Comparison of ENCODE assay signal across 12 cellular contexts in genomic region chr20:63946986-63947637, GRCh38. TPM values are rescaled to one million over a fixed set of nuclear protein-coding genes. Genes with fewer than 3 reads are reported as not detected.
DNase-seq lines count a peak whose midpoint lies in the region; ATAC-seq and TF ChIP-seq lines count a peak whose summit lies in the region.
"Had no signal": no experiment of that assay in that cellular context is flagged by ENCODE, and none has a peak within 500 bp of the region (broad histone marks: within the 10 kb centered on the region; RNA-seq: fewer than 3 reads in every experiment).

No MANE protein-coding gene starts in this region.

- H3K4me1 Mint-ChIP-seq in CD4-positive, CD25-positive, alpha-beta regulatory T cell = peaks cover 0 to 50% (median 19%) of the 10 kb centered on the region in 4 donors
- H3K4me1 Mint-ChIP-seq in endothelial cell (ENCODE audit: unreplicated experiment) = peaks cover 18% of the 10 kb centered on the region
- peaks cover 20% of the 10 kb centered on the region for H3K4me1 Mint-ChIP-seq in neural progenitor cell

- no peak overlapping the region for H3K27ac ChIP-seq in CD4-positive, CD25-positive, alpha-beta regulatory T cell (ENCODE audit: insufficient read depth, low read length, poor library complexity, severe bottlenecking)
- H3K27ac ChIP-seq in neural progenitor cell (no peak overlapping the region), SK-N-SH (ENCODE audit: low read depth in 2 of 2, low read length in 1 of 2) (no peak overlapping the region)
- H3K27ac ChIP-seq: colonic mucosa, SK-N-MC had no signal

- H3K36me3 Mint-ChIP-seq in CD4-positive, CD25-positive, alpha-beta regulatory T cell = peaks cover 3% of the 10 kb centered on the region
- H3K36me3 Mint-ChIP-seq in endothelial cell (ENCODE audit: low read depth, unreplicated experiment) = peaks cover 15% of the 10 kb centered on the region
- H3K36me3 Mint-ChIP-seq in neural progenitor cell = no peaks in the 10 kb centered on the region

- H3K4me3 Mint-ChIP-seq in CD4-positive, CD25-positive, alpha-beta regulatory T cell = peak overlapping the region; percentile 55 to 94 (median 84)
- H3K4me3 Mint-ChIP-seq in endothelial cell (ENCODE audit: unreplicated experiment) (peak overlapping the region; percentile 18), neural progenitor cell (no peak overlapping the region)

- no peak for TF ChIP-seq RAD21 in SK-N-SH (IDR thresholded peaks at IDR 0.05; ENCODE audit: low read length)

- CTCF ChIA-PET in SK-N-SH (lab: Yijun Ruan, JAX) = interaction anchor here (1.1 to 2.0 kb wide), 2 partner anchors 27 to 172 kb away, joined by 6 to 11 read pairs; no protein-coding TSS in a partner anchor

- peaks cover 43% of the 10 kb centered on the region for H3K79me2 ChIP-seq in neural progenitor cell (ENCODE audit: low read depth)
- H3K79me2 ChIP-seq in SK-N-SH (ENCODE audit: insufficient read depth) = peaks cover 53% of the 10 kb centered on the region

- no peak for ATAC-seq in CD4-positive, CD25-positive, alpha-beta regulatory T cell (ENCODE audit: low read depth in 2 of 2)
- ATAC-seq in HG03442 (IDR thresholded peaks at IDR 0.05; ENCODE audit: unreplicated experiment) (no peak), HG02981 (IDR thresholded peaks at IDR 0.05; ENCODE audit: unreplicated experiment) (no peak)

- H3K9me3 Mint-ChIP-seq in CD4-positive, CD25-positive, alpha-beta regulatory T cell = peaks cover 0 to 2% (median 0%) of the 10 kb centered on the region in 7 donors
- no peaks in the 10 kb centered on the region for H3K9me3 Mint-ChIP-seq in endothelial cell (ENCODE audit: unreplicated experiment)
- no peaks in the 10 kb centered on the region for H3K9me3 Mint-ChIP-seq in neural progenitor cell

- peaks cover 25% of the 10 kb centered on the region for H3K36me3 ChIP-seq in CD4-positive, CD25-positive, alpha-beta regulatory T cell (ENCODE audit: control insufficient read depth, insufficient read depth, low read length)
- no peaks in the 10 kb centered on the region for H3K36me3 ChIP-seq in neural progenitor cell
- H3K36me3 ChIP-seq in SK-N-SH (replicated peaks in 1 of 2; ENCODE audit: control insufficient read depth in 1 of 2, insufficient read depth in 2 of 2, low read length in 1 of 2) = peaks cover 0 to 29% of the 10 kb centered on the region in 2 experiments

- TF ChIP-seq CTCF in LNCaP clone FGC (IDR thresholded peaks at IDR 0.05; ENCODE audit: control insufficient read depth, extremely low read depth, insufficient read depth) = 0 out of 2 replicates have a peak, but pooled peaks have one; percentile 1
- TF ChIP-seq CTCF in endothelial cell (IDR thresholded peaks at IDR 0.05; ENCODE audit: unreplicated experiment) = no peak
- no peak for TF ChIP-seq CTCF in neural progenitor cell (IDR thresholded peaks at IDR 0.05)
- TF ChIP-seq CTCF in SK-N-SH (IDR thresholded peaks at IDR 0.05) = no peak

- DNase-seq in CD4-positive, CD25-positive, alpha-beta regulatory T cell = no peak
- DNase-seq in LNCaP clone FGC (ENCODE audit: low read depth) (peak; percentile 76), endothelial cell (ENCODE audit: low spot score) (no peak), neural progenitor cell (ENCODE audit: low spot score) (no peak), SK-N-SH (no peak), NCI-H526 (lab: John Stamatoyannopoulos, UW) (no peak)
- DNase-seq: activated CD8-positive, alpha-beta memory T cell treated with anti-CD3 and anti-CD28 coated beads, Interleukin-2, amount 50 U/mL, for 48 hours; colonic mucosa; stimulated activated CD4-positive, alpha-beta T cell treated with anti-CD3 and anti-CD28 coated beads, Interleukin-2, amount 100 ng/mL, for 48 hours had no signal

- H3K27me3 Mint-ChIP-seq in CD4-positive, CD25-positive, alpha-beta regulatory T cell = no peaks in the 10 kb centered on the region
- H3K27me3 Mint-ChIP-seq in endothelial cell (ENCODE audit: unreplicated experiment) (peaks cover 21% of the 10 kb centered on the region), neural progenitor cell (ENCODE audit: insufficient read depth, low read depth) (peaks cover 15% of the 10 kb centered on the region)

- POLR2A ChIA-PET in SK-N-SH (lab: Yijun Ruan, JAX) = no interaction called here

- peaks cover 42% of the 10 kb centered on the region for H3K4me1 ChIP-seq in CD4-positive, CD25-positive, alpha-beta regulatory T cell (ENCODE audit: control insufficient read depth, insufficient read depth, low read length, poor library complexity, severe bottlenecking)
- H3K4me1 ChIP-seq in neural progenitor cell (peaks cover 13% of the 10 kb centered on the region), SK-N-SH (ENCODE audit: control insufficient read depth in 1 of 2, insufficient read depth in 2 of 2, low read depth in 1 of 2, low read length in 1 of 2) (peaks cover 14 to 46% of the 10 kb centered on the region in 2 experiments; a peak in 3 of 4 replicates)

- WGBS in SK-N-SH (ENCODE audit: low lambda C conversion rate) = 94% methylated on average over 10 of the region's 15 CpGs

- H3K4me3 ChIP-seq in CD4-positive, CD25-positive, alpha-beta regulatory T cell (ENCODE audit: low read depth, low read length) = no peak overlapping the region
- H3K4me3 ChIP-seq in LNCaP clone FGC (ENCODE audit: low read depth, low read length) = no peak overlapping the region
- H3K4me3 ChIP-seq in neural progenitor cell = no peak overlapping the region
- H3K4me3 ChIP-seq in SK-N-SH (ENCODE audit: low read depth in 2 of 2, low read length in 1 of 2) = no peak overlapping the region
- H3K4me3 ChIP-seq: colonic mucosa, SK-N-MC had no signal

- no peaks in the 10 kb centered on the region for H3K27me3 ChIP-seq in CD4-positive, CD25-positive, alpha-beta regulatory T cell (ENCODE audit: control insufficient read depth, insufficient read depth, low read length)
- H3K27me3 ChIP-seq in neural progenitor cell = no peaks in the 10 kb centered on the region
- H3K27me3 ChIP-seq in SK-N-SH (ENCODE audit: insufficient read depth) = no peaks in the 10 kb centered on the region
- H3K27me3 ChIP-seq: colonic mucosa had no signal

- H3K9ac ChIP-seq in neural progenitor cell = no peak overlapping the region
- H3K9ac ChIP-seq in SK-N-SH = no peak overlapping the region

- peak overlapping the region; percentile 26 to 79 (median 69) for H3K27ac Mint-ChIP-seq in CD4-positive, CD25-positive, alpha-beta regulatory T cell
- peak overlapping the region; percentile 48 for H3K27ac Mint-ChIP-seq in endothelial cell (ENCODE audit: unreplicated experiment)
- H3K27ac Mint-ChIP-seq in neural progenitor cell = peak overlapping the region; percentile 57

- H3K9me3 ChIP-seq in CD4-positive, CD25-positive, alpha-beta regulatory T cell (ENCODE audit: control insufficient read depth in 2 of 2, low read length in 2 of 2) = no peaks in the 10 kb centered on the region
- H3K9me3 ChIP-seq in neural progenitor cell (ENCODE audit: low read depth) (no peaks in the 10 kb centered on the region), SK-N-SH (no peaks in the 10 kb centered on the region)
- H3K9me3 ChIP-seq: colonic mucosa had no signal

- no peak for TF ChIP-seq EP300 in SK-N-SH (IDR thresholded peaks at IDR 0.05; ENCODE audit: borderline replicate concordance in 1 of 2, low read depth in 1 of 2, low read length in 1 of 2)

- H4K20me1 ChIP-seq in neural progenitor cell (ENCODE audit: low read depth) = peaks cover 67% of the 10 kb centered on the region
- H4K20me1 ChIP-seq in SK-N-SH (ENCODE audit: insufficient read depth) = peaks cover 93% of the 10 kb centered on the region

- H3F3A ChIP-seq in neural progenitor cell (ENCODE audit: low read depth) (peaks cover 24% of the 10 kb centered on the region), SK-N-SH (replicated peaks; ENCODE audit: insufficient read depth) (peaks cover 31% of the 10 kb centered on the region)

- no peaks in the 10 kb centered on the region for H3K9me2 ChIP-seq in SK-N-SH

- no peak overlapping the region for H2AFZ ChIP-seq in neural progenitor cell (replicated peaks)
- H2AFZ ChIP-seq in SK-N-SH (ENCODE audit: low read depth) = no peak overlapping the region

- H3K4me2 ChIP-seq in neural progenitor cell = no peak overlapping the region
- H3K4me2 ChIP-seq in SK-N-SH = no peak overlapping the region

RNA-seq across cellular contexts. Expression of gene UCKL1, which starts 9.1 kb away (rescaled TPM):
- 43.0 TPM for total RNA-seq in CD4-positive, CD25-positive, alpha-beta regulatory T cell
- polyA plus RNA-seq in CD4-positive, CD25-positive, alpha-beta regulatory T cell = 10 to 100 TPM; 25.1 to 35.7 (median 31.6) TPM
- total RNA-seq in endothelial cell (ENCODE audit: unreplicated experiment) (40.1 TPM), neural progenitor cell (ENCODE audit: low replicate concordance) (10.8 and 22.7 TPM in 2 replicates)
- polyA plus RNA-seq in SK-N-SH (2012; rRNA removed) = 70.3 and 71.6 TPM in 2 replicates
- polyA plus RNA-seq in SK-N-SH (2012; cell fraction: cytosol; rRNA removed) = 25.9 and 43.7 TPM in 2 replicates
- polyA plus RNA-seq in SK-N-SH (2012; cell fraction: nucleus; rRNA removed) = 214 and 226 TPM in 2 replicates

RNA-seq across cellular contexts. Expression of gene ZNF512B, which starts 22.6 kb away (rescaled TPM):
- 21.2 TPM for total RNA-seq in CD4-positive, CD25-positive, alpha-beta regulatory T cell
- polyA plus RNA-seq in CD4-positive, CD25-positive, alpha-beta regulatory T cell = under 1 TPM; 0.41 to 0.47 (median 0.45) TPM
- total RNA-seq in endothelial cell (ENCODE audit: unreplicated experiment) = 40.8 TPM
- 2.9 and 11.4 TPM in 2 replicates for total RNA-seq in neural progenitor cell (ENCODE audit: low replicate concordance)
- polyA plus RNA-seq in SK-N-SH (2012; rRNA removed) = 10.4 and 11.8 TPM in 2 replicates
- polyA plus RNA-seq in SK-N-SH (2012; cell fraction: cytosol; rRNA removed) = 5.1 and 8.4 TPM in 2 replicates
- 43.8 and 50.5 TPM in 2 replicates for polyA plus RNA-seq in SK-N-SH (2012; cell fraction: nucleus; rRNA removed)

RNA-seq across cellular contexts. Expression of gene SAMD10, which starts 32.3 kb away (rescaled TPM):
- 14.3 TPM for total RNA-seq in CD4-positive, CD25-positive, alpha-beta regulatory T cell
- 1 to 10 TPM; 5.9 to 8.3 (median 7.2) TPM for polyA plus RNA-seq in CD4-positive, CD25-positive, alpha-beta regulatory T cell
- total RNA-seq in endothelial cell (ENCODE audit: unreplicated experiment) = 5.0 TPM
- 0.19 and 4.9 TPM in 2 replicates for total RNA-seq in neural progenitor cell (ENCODE audit: low replicate concordance)
- 11.0 and 11.6 TPM in 2 replicates for polyA plus RNA-seq in SK-N-SH (2012; rRNA removed)
- polyA plus RNA-seq in SK-N-SH (2012; cell fraction: cytosol; rRNA removed) = 3.8 and 5.8 TPM in 2 replicates
- 72.3 and 82.0 TPM in 2 replicates for polyA plus RNA-seq in SK-N-SH (2012; cell fraction: nucleus; rRNA removed)

RNA-seq across cellular contexts. Expression of gene PRPF6, which starts 33.8 kb away (rescaled TPM):
- total RNA-seq in CD4-positive, CD25-positive, alpha-beta regulatory T cell = 61.8 TPM
- polyA plus RNA-seq in CD4-positive, CD25-positive, alpha-beta regulatory T cell = 10 to 100 TPM; 76.8 to 85.3 (median 80.1) TPM
- total RNA-seq in endothelial cell (ENCODE audit: unreplicated experiment) (73.4 TPM), neural progenitor cell (ENCODE audit: low replicate concordance) (51.9 and 77.0 TPM in 2 replicates)
- polyA plus RNA-seq in SK-N-SH (2012; rRNA removed) = 50.1 and 59.1 TPM in 2 replicates
- 38.8 and 45.4 TPM in 2 replicates for polyA plus RNA-seq in SK-N-SH (2012; cell fraction: cytosol; rRNA removed)
- 62.1 and 68.6 TPM in 2 replicates for polyA plus RNA-seq in SK-N-SH (2012; cell fraction: nucleus; rRNA removed)

RNA-seq across cellular contexts. Expression of gene DNAJC5, which starts 52.2 kb away (rescaled TPM):
- total RNA-seq in CD4-positive, CD25-positive, alpha-beta regulatory T cell = 34.9 TPM
- 1 to 10 TPM; 5.0 to 7.0 (median 5.8) TPM for polyA plus RNA-seq in CD4-positive, CD25-positive, alpha-beta regulatory T cell
- total RNA-seq in endothelial cell (ENCODE audit: unreplicated experiment) (54.4 TPM), neural progenitor cell (ENCODE audit: low replicate concordance) (17.2 and 37.9 TPM in 2 replicates)
- polyA plus RNA-seq in SK-N-SH (2012; rRNA removed) = 24.2 and 26.2 TPM in 2 replicates
- 13.7 and 19.3 TPM in 2 replicates for polyA plus RNA-seq in SK-N-SH (2012; cell fraction: cytosol; rRNA removed)
- polyA plus RNA-seq in SK-N-SH (2012; cell fraction: nucleus; rRNA removed) = 25.6 and 26.2 TPM in 2 replicates
